In genomic region chr2:221969087-221969829, GRCh38 we compare ENCODE assay signal across 8 cellular contexts.
A peak's percentile ranks its signal among the peaks of the same experiment; 100 is the strongest.
DNase-seq lines count a peak whose midpoint lies in the region; ATAC-seq and TF ChIP-seq lines count a peak whose summit lies in the region.

No MANE protein-coding gene starts in this region.

- H3K27me3 ChIP-seq in Caco-2 (replicated peaks; ENCODE audit: control insufficient read depth, insufficient read depth, low read length) (no peaks in the 10 kb centered on the region), Karpas-422 (ENCODE audit: low read length) (no peaks in the 10 kb centered on the region), SK-N-SH (ENCODE audit: insufficient read depth) (no peaks in the 10 kb centered on the region; the same call in 1 of the 2 replicates)

- H3K4me1 ChIP-seq in Caco-2 = no peaks in the 10 kb centered on the region
- H3K4me1 ChIP-seq in Karpas-422 (ENCODE audit: low read length) = no peaks in the 10 kb centered on the region
- H3K4me1 ChIP-seq in SK-N-SH (ENCODE audit: control insufficient read depth in 1 of 2, insufficient read depth in 2 of 2, low read depth in 1 of 2, low read length in 1 of 2) = no peaks in the 10 kb centered on the region

- H3K36me3 Mint-ChIP-seq in Caco-2 (ENCODE audit: insufficient read depth, unreplicated experiment) = no peaks in the 10 kb centered on the region

- TF ChIP-seq EP300 in SK-N-SH (IDR thresholded peaks at IDR 0.05; ENCODE audit: borderline replicate concordance in 1 of 2, low read depth in 1 of 2, low read length in 1 of 2) = no peak

- H3K4me1 Mint-ChIP-seq in Caco-2 (ENCODE audit: low read depth, unreplicated experiment) = no peaks in the 10 kb centered on the region

- H3K9me3 Mint-ChIP-seq in Caco-2 (ENCODE audit: unreplicated experiment) = no peaks in the 10 kb centered on the region

- no peak overlapping the region for H3K4me3 Mint-ChIP-seq in Caco-2 (ENCODE audit: unreplicated experiment)

- H2AFZ ChIP-seq in Karpas-422 (ENCODE audit: low read length) (no peak overlapping the region), SK-N-SH (ENCODE audit: low read depth) (no peak overlapping the region)

- no peak overlapping the region for H3K27ac ChIP-seq in Karpas-422 (ENCODE audit: low read length)
- H3K27ac ChIP-seq in SK-N-SH (ENCODE audit: low read depth in 2 of 2, low read length in 1 of 2) = no peak overlapping the region

- H3K9me3 ChIP-seq in Caco-2 (no peaks in the 10 kb centered on the region), Karpas-422 (ENCODE audit: low read length) (no peaks in the 10 kb centered on the region), SK-N-SH (no peaks in the 10 kb centered on the region)

- BruUV-seq in Caco-2 (replicated peaks; lab: Mats Ljungman, UMichigan) = no TSS peak

- H4K20me1 ChIP-seq in Karpas-422 (ENCODE audit: insufficient read depth, low read depth, low read length) (no peaks in the 10 kb centered on the region), SK-N-SH (ENCODE audit: insufficient read depth) (no peaks in the 10 kb centered on the region)

- no peak overlapping the region for H3K27ac Mint-ChIP-seq in Caco-2 (ENCODE audit: unreplicated experiment)

- TF ChIP-seq RAD21 in SK-N-SH (IDR thresholded peaks at IDR 0.05; ENCODE audit: low read length) = peak; percentile 76

- no peaks in the 10 kb centered on the region for H3K9me2 ChIP-seq in Karpas-422 (replicated peaks; ENCODE audit: insufficient read depth, low read length)
- no peaks in the 10 kb centered on the region for H3K9me2 ChIP-seq in SK-N-SH

- H3K4me2 ChIP-seq in Karpas-422 (ENCODE audit: low read depth, low read length, poor library complexity, severe bottlenecking) (no peak overlapping the region), SK-N-SH (no peak overlapping the region)

- peak in 1 of 2 experiments; percentile 67 for DNase-seq in Caco-2
- DNase-seq in Karpas-422 = peak; percentile 71
- DNase-seq in SK-N-SH = peak; percentile 40
- peak; percentile 18 for DNase-seq in germinal center (ENCODE audit: low spot score)
- DNase-seq in retinal pigment epithelial cell (ENCODE audit: low read depth) = peak; percentile 16
- no peak for DNase-seq in activated CD4-positive, CD25-positive, alpha-beta regulatory T cell treated with anti-CD3 and anti-CD28 coated beads, Interleukin-2, amount 50 U/mL, for 72 hours
- DNase-seq in activated CD4-positive, alpha-beta T cell treated with anti-CD3 and anti-CD28 coated beads, Interleukin-2, amount 50 U/mL, for 1 hour = no peak

- TF ChIP-seq CTCF in Caco-2 (IDR thresholded peaks at IDR 0.05; ENCODE audit: insufficient read depth in 1 of 2, low read depth in 1 of 2, low read length in 1 of 2, severe bottlenecking in 1 of 2, unreplicated experiment in 1 of 2) (peak; percentile 84 to 87), SK-N-SH (IDR thresholded peaks at IDR 0.05) (peak; percentile 74), retinal pigment epithelial cell (conservative IDR thresholded peaks at IDR 0.05; ENCODE audit: low read depth, low read length) (peak; percentile 81)

- no peaks in the 10 kb centered on the region for H3K79me2 ChIP-seq in Karpas-422 (ENCODE audit: low read length)
- no peaks in the 10 kb centered on the region for H3K79me2 ChIP-seq in SK-N-SH (ENCODE audit: insufficient read depth)

- H3K9ac ChIP-seq in Karpas-422 (ENCODE audit: low read length) (no peak overlapping the region), SK-N-SH (no peak overlapping the region)

- ATAC-seq in GM19324 (IDR thresholded peaks at IDR 0.05; ENCODE audit: low FRiP score, unreplicated experiment) = peak; percentile 55

- H3F3A ChIP-seq in SK-N-SH (replicated peaks; ENCODE audit: insufficient read depth) = no peaks in the 10 kb centered on the region

- no peaks in the 10 kb centered on the region for H3K36me3 ChIP-seq in Caco-2 (ENCODE audit: control insufficient read depth, insufficient read depth, low read length)
- no peaks in the 10 kb centered on the region for H3K36me3 ChIP-seq in Karpas-422 (ENCODE audit: insufficient read depth, low read length)
- no peaks in the 10 kb centered on the region for H3K36me3 ChIP-seq in SK-N-SH (replicated peaks in 1 of 2; ENCODE audit: control insufficient read depth in 1 of 2, insufficient read depth in 2 of 2, low read length in 1 of 2)

- H3K27me3 Mint-ChIP-seq in Caco-2 (ENCODE audit: insufficient read depth, unreplicated experiment) = no peaks in the 10 kb centered on the region

- POLR2A ChIA-PET in Caco-2 (lab: Charles Lee) = no interaction called here
- POLR2A ChIA-PET in SK-N-SH (lab: Yijun Ruan, JAX) = no interaction called here

- intact Hi-C loops in Caco-2 (cut with micrococcal nuclease; ENCODE audit: unreplicated experiment) = loop anchor here (1.0 to 5.0 kb wide), 8 partner anchors 237 to 1282 kb away; no protein-coding TSS in a partner anchor

- CTCF ChIA-PET in Caco-2 (lab: Charles Lee) = interaction anchor here (0.6 to 1.3 kb wide), 2 partner anchors 352 to 396 kb away, joined by 3 to 5 read pairs; no protein-coding TSS in a partner anchor
- CTCF ChIA-PET in SK-N-SH (lab: Yijun Ruan, JAX) = no interaction called here

- H3K4me3 ChIP-seq in Caco-2 (ENCODE audit: low read depth, low read length) = no peak overlapping the region
- H3K4me3 ChIP-seq in Karpas-422 (ENCODE audit: low read length) = no peak overlapping the region
- no peak overlapping the region; a peak in 1 of 4 replicates for H3K4me3 ChIP-seq in SK-N-SH (ENCODE audit: low read depth in 2 of 2, low read length in 1 of 2)
- no peak overlapping the region for H3K4me3 ChIP-seq in retinal pigment epithelial cell (ENCODE audit: low read length)

- 2% methylated on average over 7 of the region's 7 CpGs for WGBS in SK-N-SH (ENCODE audit: low lambda C conversion rate)

TF ChIP-seq in SK-N-SH, 30 proteins besides CTCF, POLR2A, EP300 and RAD21:
- no peak for TF ChIP-seq POLR2AphosphoS5 (IDR thresholded peaks at IDR 0.05; ENCODE audit: low read depth, low read length)
- peak; percentile 34; the same call in 1 of the 2 replicates for TF ChIP-seq SMC3 (IDR thresholded peaks at IDR 0.05; ENCODE audit: low read depth, low read length)

Comparison
In these comparisons a context has a peak if more than half of its experiments do, and no peak if none do; other contexts are left out.
1. DNase-seq: peak in Karpas-422 (single experiment), SK-N-SH (single experiment), germinal center (single experiment) and retinal pigment epithelial cell (single experiment); none in activated CD4-positive, CD25-positive, alpha-beta regulatory T cell treated with anti-CD3 and anti-CD28 coated beads, Interleukin-2, amount 50 U/mL, for 72 hours (single experiment) and activated CD4-positive, alpha-beta T cell treated with anti-CD3 and anti-CD28 coated beads, Interleukin-2, amount 50 U/mL, for 1 hour (single experiment).
2. Peak in every context shown above with its lines, with median percentiles within 50 percentile points of each other: CTCF ChIP-seq.